9 cellular contexts compared by ENCODE assay signal in genomic region chr18:23307567-23308295, GRCh38.
DNase-seq lines count a peak whose midpoint lies in the region; ATAC-seq and TF ChIP-seq lines count a peak whose summit lies in the region.
"Had no signal": no experiment of that assay in that cellular context is flagged by ENCODE, and none has a peak within 500 bp of the region (broad histone marks: within the 10 kb centered on the region; RNA-seq: fewer than 3 reads in every experiment).

No MANE protein-coding gene starts in this region.

- no peak overlapping the region for H2AFZ ChIP-seq in MM.1S (ENCODE audit: low read length)

- ATAC-seq in GM21737 (IDR thresholded peaks at IDR 0.05; ENCODE audit: unreplicated experiment) (peak; percentile 66), HG03045 (IDR thresholded peaks at IDR 0.05; ENCODE audit: unreplicated experiment) (no peak)

- no peaks in the 10 kb centered on the region for H3K36me3 ChIP-seq in SJSA1
- no peaks in the 10 kb centered on the region for H3K36me3 ChIP-seq in MM.1S (replicated peaks; ENCODE audit: insufficient read depth, low read length)
- H3K36me3 ChIP-seq: heart left ventricle had no signal

- no peaks in the 10 kb centered on the region for H3K9me3 ChIP-seq in SJSA1 (replicated peaks)
- no peaks in the 10 kb centered on the region for H3K9me3 ChIP-seq in MM.1S (replicated peaks; ENCODE audit: insufficient read depth, low read length)
- H3K9me3 ChIP-seq: heart left ventricle had no signal

- H3K4me2 ChIP-seq in MM.1S (ENCODE audit: low read depth, low read length) = no peak overlapping the region

- H3K79me2 ChIP-seq in MM.1S (ENCODE audit: low read length) = no peaks in the 10 kb centered on the region

- DNase-seq in CMK (ENCODE audit: low read depth) (peak; percentile 17), SJSA1 (ENCODE audit: low read depth in 1 of 2, low spot score in 2 of 2) (peak; percentile 41 to 69), foreskin melanocyte (peak; percentile 15), LoVo (ENCODE audit: low spot score) (no peak), MM.1S (no peak), NCI-H82 (lab: John Stamatoyannopoulos, UW) (no peak)
- DNase-seq: heart left ventricle had no signal

- H3K27ac ChIP-seq in SJSA1 (peak overlapping the region; percentile 66), MM.1S (ENCODE audit: low read length) (no peak overlapping the region)
- H3K27ac ChIP-seq: heart left ventricle had no signal

- H4K20me1 ChIP-seq in MM.1S (ENCODE audit: insufficient read depth, low read length) = no peaks in the 10 kb centered on the region

- no peaks in the 10 kb centered on the region for H3K9me2 ChIP-seq in MM.1S (replicated peaks; ENCODE audit: insufficient read depth, low read length)

- no peaks in the 10 kb centered on the region for H3F3A ChIP-seq in MM.1S (ENCODE audit: insufficient read depth, low read length)

- H3K4me1 ChIP-seq in SJSA1 (replicated peaks) (peaks cover 41% of the 10 kb centered on the region), MM.1S (ENCODE audit: low read length) (peaks cover 8% of the 10 kb centered on the region; the same call in 1 of the 2 replicates)

- H3K9ac ChIP-seq in MM.1S (ENCODE audit: low read length) = no peak overlapping the region

- TF ChIP-seq CTCF in MM.1S (IDR thresholded peaks at IDR 0.05; ENCODE audit: low read length) = no peak

- H3K4me3 ChIP-seq in SJSA1 (no peak overlapping the region), MM.1S (ENCODE audit: low read length) (no peak overlapping the region)
- H3K4me3 ChIP-seq: heart left ventricle had no signal

- H3K27me3 ChIP-seq in SJSA1 (replicated peaks) (no peaks in the 10 kb centered on the region), MM.1S (replicated peaks; ENCODE audit: insufficient read depth, low read length) (no peaks in the 10 kb centered on the region)
- H3K27me3 ChIP-seq: heart left ventricle had no signal

Comparison
In these comparisons a context has a peak if more than half of its experiments do, and no peak if none do; other contexts are left out.
1. DNase-seq: peak in CMK (single experiment), SJSA1 (2 of 2) and foreskin melanocyte (single experiment); none in LoVo (single experiment), MM.1S (single experiment) and NCI-H82 (single experiment).